1 cellular context compared by ENCODE assay signal in the genomic region with DNA sequence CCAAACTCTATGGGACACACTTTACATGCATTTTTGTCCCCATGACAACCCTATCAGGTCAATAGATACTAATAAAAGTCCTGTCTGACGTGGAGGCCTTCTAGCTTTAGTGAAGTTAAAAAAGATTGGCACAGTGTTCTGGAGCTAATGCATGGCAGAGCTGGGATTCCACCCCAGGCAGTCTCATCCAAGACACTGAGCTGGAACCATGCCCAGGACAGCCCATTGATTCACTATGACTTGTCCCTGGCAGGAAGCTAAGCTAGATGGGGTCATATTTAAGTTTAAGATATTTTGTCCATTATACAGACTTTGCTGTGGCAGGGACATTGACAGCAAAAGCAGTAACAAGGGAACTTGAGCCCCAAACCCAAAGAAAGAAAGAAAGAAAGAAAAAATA.
A peak's percentile ranks its signal among the peaks of the same experiment; 100 is the strongest.
TF ChIP-seq lines count a peak whose summit lies in the region.

No MANE protein-coding gene starts in this region.

TF ChIP-seq in IMR-90, 13 proteins besides CTCF, POLR2A, EP300 and RAD21:
- TF ChIP-seq MAZ (IDR thresholded peaks at IDR 0.05; ENCODE audit: borderline replicate concordance, low read depth, low read length) (no peak), RCOR1 (IDR thresholded peaks at IDR 0.05; ENCODE audit: insufficient replicate concordance, low read length) (peak; percentile 30)
TF ChIP-seq in IMR-90: peak in this region for 1.
